29 cellular contexts compared by ENCODE assay signal in the genomic region with DNA sequence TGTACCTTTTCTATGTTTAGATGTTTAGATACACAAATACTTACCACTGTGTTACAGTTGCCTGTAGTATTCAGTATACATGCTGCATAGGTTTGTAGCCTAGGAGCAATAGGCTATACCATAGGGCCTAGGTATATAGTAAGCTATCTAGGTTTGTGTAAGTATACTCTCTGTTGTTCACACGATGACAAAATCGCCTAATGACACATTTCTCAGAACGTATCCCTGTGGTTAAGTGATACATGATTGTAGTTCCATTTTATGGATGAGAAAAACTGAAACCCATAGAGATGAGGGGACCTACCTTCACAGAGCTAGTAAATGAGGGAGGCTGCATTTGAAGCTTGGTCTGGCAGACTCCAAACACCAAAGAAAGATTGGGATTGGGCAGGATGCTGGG.
"Had no signal": no experiment of that assay in that cellular context is flagged by ENCODE, and none has a peak within 500 bp of the region (broad histone marks: within the 10 kb centered on the region; RNA-seq: fewer than 3 reads in every experiment).

No MANE protein-coding gene starts in this region.

- DNase-seq: activated B cell treated with CpG ODN at 0.5 μM for 24 hours; activated CD4-positive, alpha-beta T cell treated with anti-CD3 and anti-CD28 coated beads, Interleukin-2, amount 50 U/mL, for 48 hours; activated CD8-positive, alpha-beta memory T cell treated with anti-CD3 and anti-CD28 coated beads, Interleukin-2, amount 50 U/mL, for 48 hours; activated effector memory CD4-positive, alpha-beta T cell treated with Interleukin-2 at 50 U/mL for 16 hours; activated naive CD4-positive, alpha-beta T cell; activated T-cell treated with anti-CD3 and anti-CD28 coated beads, Interleukin-2, amount 50 U/mL, for 1 hour; adrenal gland; anterior cingulate cortex; caudate nucleus; colonic mucosa; MG63; NCI-H1105; NCI-H1436; NCI-H1694 treated with DMSO at 0.1 percent for 48 hours; NCI-H2029 treated with DMSO at 0.1 percent for 48 hours; NCI-H345; NCI-H510A; NCI-H526 treated with DMSO at 0.1 percent for 48 hours; NCI-H82; OCI-M1; RPMI8226; T-cell; T-helper 2 cell; T1000 had no signal

- H3K4me1 Mint-ChIP-seq: activated B cell treated with CpG ODN at 0.5 μM for 24 hours, T-cell had no signal

- H3K27ac Mint-ChIP-seq: activated B cell treated with CpG ODN at 0.5 μM for 24 hours; activated naive CD8-positive, alpha-beta T cell; T-cell had no signal

- H3K9me3 Mint-ChIP-seq: activated B cell treated with CpG ODN at 0.5 μM for 24 hours, T-cell had no signal

- H3K27me3 Mint-ChIP-seq: activated naive CD8-positive, alpha-beta T cell had no signal

- ATAC-seq: Panc1, Right ventricle myocardium inferior, T-cell had no signal

- H3K36me3 Mint-ChIP-seq: activated naive CD8-positive, alpha-beta T cell; T-cell had no signal

- H3K4me3 Mint-ChIP-seq: activated B cell treated with CpG ODN at 0.5 μM for 24 hours; activated naive CD8-positive, alpha-beta T cell; T-cell had no signal

- H3K4me3 ChIP-seq: adrenal gland, breast epithelium, colonic mucosa, MG63, SK-N-MC had no signal

- H3K27ac ChIP-seq: adrenal gland, breast epithelium, colonic mucosa, SK-N-MC had no signal
